17 cellular contexts compared by ENCODE assay signal in genomic region chr21:30233636-30234035, GRCh38. TPM values are rescaled to one million over a fixed set of nuclear protein-coding genes. Genes with fewer than 3 reads are reported as not detected.
"Had no signal": no experiment of that assay in that cellular context is flagged by ENCODE, and none has a peak within 500 bp of the region (broad histone marks: within the 10 kb centered on the region; RNA-seq: fewer than 3 reads in every experiment).

No MANE protein-coding gene starts in this region.

- H3K9me3 ChIP-seq: mucosa of descending colon, sigmoid colon, testis had no signal

- H3K27ac ChIP-seq: sigmoid colon, testis had no signal

- H3K27me3 ChIP-seq: sigmoid colon, testis had no signal

- H3K36me3 ChIP-seq: sigmoid colon had no signal

- ATAC-seq: natural killer cell; stimulated activated naive CD8-positive, alpha-beta T cell treated with anti-CD3 and anti-CD28 coated beads, Interleukin-15, Interleukin-2, amounts not matched to agents 100 U/mL and 50 U/mL, for 24 hours had no signal

- H3K4me3 ChIP-seq: lung, mucosa of descending colon, sigmoid colon, testis had no signal

- H3K4me1 ChIP-seq: sigmoid colon, testis had no signal

- DNase-seq: activated CD4-positive, alpha-beta T cell treated with anti-CD3 and anti-CD28 coated beads for 48 hours; activated naive CD4-positive, alpha-beta T cell treated with Interleukin-2 at 50 U/mL for 16 hours; effector CD4-positive, alpha-beta T cell; natural killer cell; sigmoid colon; stimulated activated CD4-positive, alpha-beta T cell treated with anti-CD3 and anti-CD28 coated beads, Interleukin-2, amount 100 ng/mL, for 48 hours; stimulated activated naive CD8-positive, alpha-beta T cell treated with anti-CD3 and anti-CD28 coated beads, Interleukin-15, Interleukin-2, amounts not matched to agents 100 U/mL and 50 U/mL, for 24 hours; T-helper 1 cell; testis had no signal

RNA-seq across cellular contexts. Expression of gene CLDN8, which starts 17.7 kb away (rescaled TPM):
- total RNA-seq: cardiac septum, endothelial cell of umbilical vein, glomerular endothelial cell, natural killer cell, omental fat pad, pulmonary artery endothelial cell, testis had no signal

RNA-seq across cellular contexts. Expression of gene KRTAP24-1, which starts 49.1 kb away (rescaled TPM):
- total RNA-seq: cardiac septum, endothelial cell of umbilical vein, glomerular endothelial cell, lung, mucosa of descending colon, natural killer cell, omental fat pad, pulmonary artery endothelial cell, sigmoid colon, testis, urinary bladder had no signal

RNA-seq across cellular contexts. Expression of gene KRTAP25-1, which starts 55.7 kb away (rescaled TPM):
- total RNA-seq: cardiac septum, endothelial cell of umbilical vein, glomerular endothelial cell, lung, mucosa of descending colon, natural killer cell, omental fat pad, pulmonary artery endothelial cell, sigmoid colon, testis, urinary bladder had no signal
